In the genomic region with DNA sequence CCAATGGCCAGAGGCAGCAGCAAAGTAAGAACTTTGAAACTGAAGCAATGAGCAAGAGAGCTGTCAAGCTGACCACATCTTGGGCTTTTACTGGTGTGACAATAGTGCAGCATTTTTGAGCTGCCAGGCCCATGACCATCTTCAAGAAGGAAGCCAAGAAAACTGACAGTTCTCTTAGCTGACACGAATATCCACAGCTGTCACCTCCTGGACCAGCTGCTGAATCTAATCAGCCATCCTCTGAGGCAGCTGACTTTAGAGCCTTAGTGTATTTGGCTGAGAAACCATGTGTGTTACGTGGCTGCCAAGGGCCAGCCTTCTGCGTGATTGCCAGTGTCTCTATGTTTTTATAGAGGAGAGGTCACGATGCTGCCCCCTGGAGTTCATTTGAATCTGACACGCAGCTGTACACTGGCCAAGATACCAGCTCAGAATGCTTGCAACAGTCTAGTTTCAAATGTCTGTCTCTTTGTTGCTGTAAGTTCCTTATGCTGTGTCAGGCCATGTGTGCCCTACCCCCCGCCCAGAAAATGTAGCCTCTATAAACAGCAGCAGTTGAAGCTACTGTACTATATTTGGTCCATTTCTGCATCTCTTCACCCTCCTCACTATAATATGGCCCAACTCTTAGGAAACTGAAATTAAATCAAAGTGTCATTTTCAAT, we compare ENCODE assay signal across 8 cellular contexts.
DNase-seq lines count a peak whose midpoint lies in the region; ATAC-seq and TF ChIP-seq lines count a peak whose summit lies in the region.

No MANE protein-coding gene starts in this region.

- no peak overlapping the region for H3K4me3 Mint-ChIP-seq in central memory CD8-positive, alpha-beta T cell

- no peaks in the 10 kb centered on the region for H3K9me3 Mint-ChIP-seq in central memory CD8-positive, alpha-beta T cell

- DNase-seq in GM13976 (ENCODE audit: low spot score) (peak; percentile 21), NCI-H1048 (lab: John Stamatoyannopoulos, UW) (peak; percentile 32), T follicular helper cell (ENCODE audit: low read depth) (peak; percentile 5), left kidney (ENCODE audit: low read depth, low spot score) (peak; percentile 87)
- no peak for DNase-seq in central memory CD8-positive, alpha-beta T cell (ENCODE audit: low spot score in 2 of 2)
- DNase-seq in stimulated activated CD4-positive, alpha-beta T cell treated with anti-CD3 and anti-CD28 coated beads, TNF-alpha, amount 100 ng/mL, for 24 hours (ENCODE audit: low read depth in 3 of 3): peak; percentile 1 to 31 (median 8)

- no peak overlapping the region for H3K27ac Mint-ChIP-seq in central memory CD8-positive, alpha-beta T cell (ENCODE audit: low read depth)

- no peak overlapping the region for H3K27ac ChIP-seq in 22Rv1

- H3K27me3 Mint-ChIP-seq in central memory CD8-positive, alpha-beta T cell: peaks cover 20% of the 10 kb centered on the region

- peak; percentile 93 for ATAC-seq in HG02642 (IDR thresholded peaks at IDR 0.05; ENCODE audit: poor library complexity, unreplicated experiment)
- peak; percentile 60 for ATAC-seq in central memory CD8-positive, alpha-beta T cell (replicated peaks; ENCODE audit: extremely low read depth, poor library complexity, severe bottlenecking)

- no peaks in the 10 kb centered on the region for H3K4me1 Mint-ChIP-seq in central memory CD8-positive, alpha-beta T cell

- no peaks in the 10 kb centered on the region for H3K36me3 Mint-ChIP-seq in central memory CD8-positive, alpha-beta T cell (ENCODE audit: insufficient read depth)

- in situ Hi-C loops in GM13976 (cut with MboI; ENCODE audit: low sequenced_read_pairs, unreplicated experiment): loop anchor here (25.0 kb wide), 1 partner anchor 498 kb away; no protein-coding TSS in a partner anchor

- TF ChIP-seq CTCF in 22Rv1 (IDR thresholded peaks at IDR 0.05) (peak; percentile 82), GM13976 (IDR thresholded peaks at IDR 0.05; ENCODE audit: borderline replicate concordance, control extremely low read depth, extremely low read depth, insufficient read depth, missing control alignments) (peak; percentile 35)

Comparison
In these comparisons a context has a peak if more than half of its experiments do, and no peak if none do; other contexts are left out.
1. DNase-seq: peak in GM13976 (single experiment), NCI-H1048 (single experiment), T follicular helper cell (single experiment), left kidney (single experiment) and stimulated activated CD4-positive, alpha-beta T cell treated with anti-CD3 and anti-CD28 coated beads, TNF-alpha, amount 100 ng/mL, for 24 hours (3 of 3); none in central memory CD8-positive, alpha-beta T cell (0 of 2).